In genomic region chr11:32088117-32088941, GRCh38 we compare ENCODE assay signal across 8 cellular contexts. TPM values are rescaled to one million over a fixed set of nuclear protein-coding genes. Genes with fewer than 3 reads are reported as not detected.
DNase-seq lines count a peak whose midpoint lies in the region; ATAC-seq and TF ChIP-seq lines count a peak whose summit lies in the region.

No MANE protein-coding gene starts in this region.

- no peak for TF ChIP-seq POLR2A in prostate gland (IDR thresholded peaks at IDR 0.05)
- no peak for TF ChIP-seq POLR2A in spleen (IDR thresholded peaks at IDR 0.05)

- H3K27ac ChIP-seq in colonic mucosa (no peak overlapping the region), prostate gland (no peak overlapping the region), spleen (peak overlapping the region in 1 of 8 donors; percentile 2)

- H3K36me3 ChIP-seq in colonic mucosa, result no peaks in the 10 kb centered on the region
- no peaks in the 10 kb centered on the region for H3K36me3 ChIP-seq in prostate gland
- no peaks in the 10 kb centered on the region for H3K36me3 ChIP-seq in spleen

- peak; percentile 33 for ATAC-seq in GM21825 (IDR thresholded peaks at IDR 0.05; ENCODE audit: unreplicated experiment)

- WGBS in prostate gland, result 21% methylated on average over 4 of the region's 4 CpGs
- 18 to 34% (median 21%) methylated on average over 4 of the region's 4 CpGs for WGBS in spleen, 5 donors

- TF ChIP-seq CTCF in colonic mucosa (IDR thresholded peaks at IDR 0.05), result no peak
- TF ChIP-seq CTCF in prostate gland (IDR thresholded peaks at IDR 0.05), result no peak
- no peak for TF ChIP-seq CTCF in spleen (IDR thresholded peaks at IDR 0.05 in 8 of 11, conservative IDR thresholded peaks at IDR 0.05 in 3 of 11)

- H3K4me1 ChIP-seq in colonic mucosa (peaks cover 10% of the 10 kb centered on the region), prostate gland (replicated peaks) (no peaks in the 10 kb centered on the region), spleen (peaks cover 4 to 44% (median 27%) of the 10 kb centered on the region in 6 donors)

- intact Hi-C loops in colonic mucosa (cut with DNase I) (no loop called here), prostate gland (cut with DNase I) (no loop called here), spleen (cut with DNase I; ENCODE audit: low total_unique reads) (no loop called here)

- H3K27me3 ChIP-seq in colonic mucosa, result no peaks in the 10 kb centered on the region
- no peaks in the 10 kb centered on the region for H3K27me3 ChIP-seq in prostate gland (replicated peaks; ENCODE audit: insufficient read depth)
- H3K27me3 ChIP-seq in spleen (replicated peaks in 1 of 7), result no peaks in the 10 kb centered on the region

- no peak overlapping the region for H3K9ac ChIP-seq in colonic mucosa (ENCODE audit: low read depth in 2 of 2, low read length in 2 of 2)

- H3K4me3 ChIP-seq in colonic mucosa (no peak overlapping the region), prostate gland (no peak overlapping the region), spleen (no peak overlapping the region)

- peak; percentile 18 for DNase-seq in NCI-H1694 treated with DMSO at 0.1 percent for 48 hours (lab: John Stamatoyannopoulos, UW)
- DNase-seq in NCI-H1694 (lab: John Stamatoyannopoulos, UW), result no peak
- DNase-seq in NCI-H446 treated with DMSO at 0.1 percent for 48 hours (lab: John Stamatoyannopoulos, UW), result peak; percentile 45
- peak; percentile 38 for DNase-seq in colonic mucosa
- peak; percentile 36 for DNase-seq in prostate gland (ENCODE audit: low spot score)
- no peak for DNase-seq in islet precursor cell
- no peak for DNase-seq in spleen

- H3K9me3 ChIP-seq in colonic mucosa, result no peaks in the 10 kb centered on the region
- H3K9me3 ChIP-seq in prostate gland, result no peaks in the 10 kb centered on the region
- H3K9me3 ChIP-seq in spleen, result no peaks in the 10 kb centered on the region

RNA-seq across cellular contexts. Expression of gene RCN1, which starts 2.5 kb away (rescaled TPM):
- total RNA-seq in colonic mucosa (10 to 100 TPM; 51.0 to 52.7 TPM), prostate gland (100 to 1,000 TPM in 1 of 2 donors, 10 to 100 TPM in 1; 63.6 to 105 TPM), spleen (10 to 100 TPM; 34.5 to 53.8 (median 41.4) TPM)
- polyA plus RNA-seq in spleen, result 10 to 100 TPM; 23.3 to 29.9 (median 27.2) TPM

Comparison
In these comparisons a context has a peak if more than half of its experiments do, and no peak if none do; other contexts are left out.
1. DNase-seq: peak in NCI-H1694 treated with DMSO at 0.1 percent for 48 hours (single experiment), NCI-H446 treated with DMSO at 0.1 percent for 48 hours (single experiment), colonic mucosa (single experiment) and prostate gland (single experiment); none in NCI-H1694 (single experiment), islet precursor cell (single experiment) and spleen (single experiment).